In genomic region chr2:127044165-127044718, GRCh38 we compare ENCODE assay signal across 25 cellular contexts.
"Had no signal": no experiment of that assay in that cellular context is flagged by ENCODE, and none has a peak within 500 bp of the region (broad histone marks: within the 10 kb centered on the region; RNA-seq: fewer than 3 reads in every experiment).

No MANE protein-coding gene starts in this region.

- H3K4me1 ChIP-seq: foreskin keratinocyte, left lung, lower lobe of right lung, spleen, transverse colon had no signal

- H3K36me3 Mint-ChIP-seq: naive B cell had no signal

- H3K4me3 Mint-ChIP-seq: activated naive CD4-positive, alpha-beta T cell treated with anti-CD3 and anti-CD28 coated beads, Interleukin-2, amount 50 U/mL, for 24 hours; activated naive CD8-positive, alpha-beta T cell treated with anti-CD3 and anti-CD28 coated beads, Interleukin-2, amount 50 U/mL, for 24 hours; naive B cell; neural crest cell; T-helper 2 cell treated with Interferon-gamma antibody and Interleukin-4, amounts not matched to agents 5 μg/mL and 100 μg/mL, for 36 hours had no signal

- H3K9me3 Mint-ChIP-seq: activated naive CD4-positive, alpha-beta T cell treated with anti-CD3 and anti-CD28 coated beads, Interleukin-2, amount 50 U/mL, for 24 hours; activated naive CD8-positive, alpha-beta T cell treated with anti-CD3 and anti-CD28 coated beads, Interleukin-2, amount 50 U/mL, for 24 hours; activated T-helper 2 cell treated with anti-CD3 and anti-CD28 coated beads, Interferon-gamma antibody, Interleukin-2, Interleukin-4, amounts not matched to agents 10 μg/mL and 5 μg/mL and 100 μg/mL, durations not matched to agents 14 hours and 24 hours and 36 hours; neural crest cell; T-helper 2 cell treated with Interferon-gamma antibody and Interleukin-4, amounts not matched to agents 5 μg/mL and 100 μg/mL, for 36 hours had no signal

- H3K4me3 ChIP-seq: esophagus muscularis mucosa, heart right ventricle, left lung, lower lobe of right lung, right atrium auricular region, spleen, transverse colon, vagina had no signal

- H3K27me3 Mint-ChIP-seq: activated naive CD4-positive, alpha-beta T cell treated with anti-CD3 and anti-CD28 coated beads, Interleukin-2, amount 50 U/mL, for 24 hours; activated naive CD8-positive, alpha-beta T cell treated with anti-CD3 and anti-CD28 coated beads, Interleukin-2, amount 50 U/mL, for 24 hours; naive B cell had no signal

- H3K27ac ChIP-seq: esophagus muscularis mucosa, foreskin keratinocyte, heart right ventricle, left lung, lower lobe of right lung, right atrium auricular region, transverse colon, VCaP had no signal

- ATAC-seq: activated naive CD8-positive, alpha-beta T cell treated with anti-CD3 and anti-CD28 coated beads, Interleukin-2, amount 50 U/mL, for 24 hours; heart right ventricle; left lung; lower lobe of right lung had no signal

- H3K36me3 ChIP-seq: right atrium auricular region, transverse colon, vagina had no signal

- H3K27me3 ChIP-seq: esophagus muscularis mucosa, foreskin keratinocyte, heart right ventricle, left lung, right atrium auricular region, spleen, transverse colon, vagina had no signal

- DNase-seq: activated CD4-positive, alpha-beta T cell treated with anti-CD3 and anti-CD28 coated beads for 4 hours; activated CD4-positive, alpha-beta T cell treated with anti-CD3 and anti-CD28 coated beads, Interleukin-2, amount 50 U/mL, for 48 hours; activated naive CD8-positive, alpha-beta T cell treated with anti-CD3 and anti-CD28 coated beads, Interleukin-2, amount 50 U/mL, for 24 hours; activated T-cell treated with anti-CD3 and anti-CD28 coated beads, Interleukin-2, amount 50 U/mL, for 48 hours; amygdala; central memory CD4-positive, alpha-beta T cell; foreskin keratinocyte; heart right ventricle; left lung; lower lobe of right lung; naive B cell; occipital lobe; stimulated activated CD4-positive, alpha-beta T cell treated with anti-CD3 and anti-CD28 coated beads, Interleukin-2, amount 100 ng/mL, for 48 hours; stimulated activated naive CD4-positive, alpha-beta T cell treated with Interleukin-2 at 50 U/mL for 16 hours; T-helper 1 cell; transverse colon had no signal

- H3K9me3 ChIP-seq: esophagus muscularis mucosa, heart right ventricle, left lung, lower lobe of right lung, right atrium auricular region, spleen, transverse colon, vagina had no signal

- H3K27ac Mint-ChIP-seq: activated naive CD4-positive, alpha-beta T cell treated with anti-CD3 and anti-CD28 coated beads, Interleukin-2, amount 50 U/mL, for 24 hours; activated naive CD8-positive, alpha-beta T cell treated with anti-CD3 and anti-CD28 coated beads, Interleukin-2, amount 50 U/mL, for 24 hours; activated T-helper 2 cell treated with anti-CD3 and anti-CD28 coated beads, Interferon-gamma antibody, Interleukin-2, Interleukin-4, amounts not matched to agents 10 μg/mL and 5 μg/mL and 100 μg/mL, durations not matched to agents 14 hours and 24 hours and 36 hours; naive B cell; T-helper 2 cell treated with Interferon-gamma antibody and Interleukin-4, amounts not matched to agents 5 μg/mL and 100 μg/mL, for 36 hours had no signal
